In the genomic region with DNA sequence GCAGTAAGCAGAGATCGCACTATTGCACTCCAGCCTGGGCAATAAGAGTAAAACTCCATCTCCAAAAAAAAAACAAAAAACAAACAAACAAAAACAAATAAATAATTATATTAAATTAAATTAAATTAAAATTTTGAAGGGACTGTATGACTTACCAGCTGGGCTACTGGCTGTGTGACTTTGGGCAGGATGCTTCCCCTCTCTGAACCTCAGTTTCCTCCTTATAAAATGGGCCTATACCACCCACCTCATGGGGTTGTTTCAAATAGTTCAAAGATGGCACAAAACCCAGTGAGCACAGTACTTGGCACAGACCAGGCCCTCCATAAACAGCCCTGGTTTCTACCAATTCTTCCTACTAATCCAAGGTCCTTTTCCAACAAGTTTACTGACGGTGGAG, we compare ENCODE assay signal across 35 cellular contexts. TPM values are rescaled to one million over a fixed set of nuclear protein-coding genes. Genes with fewer than 3 reads are reported as not detected.
A peak's percentile ranks its signal among the peaks of the same experiment; 100 is the strongest.
DNase-seq lines count a peak whose midpoint lies in the region; ATAC-seq, FAIRE-seq and TF ChIP-seq lines count a peak whose summit lies in the region.
"Had no signal": no experiment of that assay in that cellular context is flagged by ENCODE, and none has a peak within 500 bp of the region (broad histone marks: within the 10 kb centered on the region; RNA-seq: fewer than 3 reads in every experiment).

No MANE protein-coding gene starts in this region.

- H3K79me2 ChIP-seq in K562 (ENCODE audit: control insufficient read depth, insufficient read depth, low read length) = no peaks in the 10 kb centered on the region

- no peak overlapping the region for H3K4me2 ChIP-seq in K562 (ENCODE audit: insufficient read depth, low read length)
- H3K4me2 ChIP-seq: A549; BLaER1; BLaER1 treated with 17β-estradiol and CSF1 and Interleukin-3, amounts not matched to agents 10 nM and 100 nM had no signal

- no peak for FAIRE-seq in K562 (lab: Jason Lieb, UNC)
- FAIRE-seq: A204.1, A549, D721Med had no signal

- CTCF ChIA-PET in HEK293 (lab: Yijun Ruan, JAX) (interaction anchor here (0.9 to 2.2 kb wide), 2 partner anchors 202 to 213 kb away, joined by 3 to 9 read pairs; no protein-coding TSS in a partner anchor), K562 (lab: Yijun Ruan, JAX; ENCODE audit: low intra/inter-chr PET ratio) (no interaction called here)

- H3K27me3 ChIP-seq in K562 (ENCODE audit: control insufficient read depth in 2 of 2, insufficient read depth in 2 of 2, low read length in 2 of 2) (no peaks in the 10 kb centered on the region), sigmoid colon (no peaks in the 10 kb centered on the region)
- H3K27me3 ChIP-seq: BE2C; BLaER1; BLaER1 treated with 17β-estradiol and CSF1 and Interleukin-3, amounts not matched to agents 10 nM and 100 nM had no signal

- no peaks in the 10 kb centered on the region for H3K4me1 Mint-ChIP-seq in activated T-helper 17 cell treated with anti-CD3 and anti-CD28 coated beads, Interleukin-2, amount 50 U/mL, for 72 hours
- H3K4me1 Mint-ChIP-seq: CD4-positive, alpha-beta memory T cell had no signal

- no peak for TF ChIP-seq POLR2A in K562 (conservative IDR thresholded peaks at IDR 0.05)
- TF ChIP-seq POLR2A in sigmoid colon (IDR thresholded peaks at IDR 0.05) = no peak

- intact Hi-C loops in K562 (cut with micrococcal nuclease) = no loop called here
- intact Hi-C loops in sigmoid colon (cut with DNase I) = no loop called here

- H3K27ac ChIP-seq in HEK293 (ENCODE audit: extremely low read depth, low read depth, low read length) (no peak overlapping the region), K562 (ENCODE audit: extremely low read depth, low read depth, low read length) (no peak overlapping the region), sigmoid colon (no peak overlapping the region)
- H3K27ac ChIP-seq: 22Rv1; A549; BLaER1; BLaER1 treated with 17β-estradiol and CSF1 and Interleukin-3, amounts not matched to agents 10 nM and 100 nM; C4-2B had no signal

- POLR2A ChIA-PET in HEK293 (lab: Yijun Ruan, JAX) (no interaction called here), K562 (lab: Yijun Ruan, JAX) (no interaction called here)

- H3K4me3 Mint-ChIP-seq in activated T-helper 17 cell treated with anti-CD3 and anti-CD28 coated beads, Interleukin-2, amount 50 U/mL, for 72 hours = no peak overlapping the region
- H3K4me3 Mint-ChIP-seq: B cell; CD14-positive monocyte; CD4-positive, alpha-beta memory T cell; CD4-positive, alpha-beta T cell; CD4-positive, CD25-positive, alpha-beta regulatory T cell; CD8-positive, alpha-beta memory T cell; CD8-positive, alpha-beta T cell had no signal

- TF ChIP-seq RAD21 in K562 (CRISPR knock-in tag; conservative IDR thresholded peaks at IDR 0.05 in 1 of 2, IDR thresholded peaks at IDR 0.05 in 1 of 2) = no peak

- H3K27me3 Mint-ChIP-seq in activated T-helper 17 cell treated with anti-CD3 and anti-CD28 coated beads, Interleukin-2, amount 50 U/mL, for 72 hours = no peaks in the 10 kb centered on the region
- H3K27me3 Mint-ChIP-seq: B cell; CD4-positive, alpha-beta memory T cell; CD4-positive, alpha-beta T cell; CD4-positive, CD25-positive, alpha-beta regulatory T cell; CD8-positive, alpha-beta memory T cell had no signal

- peaks cover 87% of the 10 kb centered on the region for H3K36me3 Mint-ChIP-seq in activated T-helper 17 cell treated with anti-CD3 and anti-CD28 coated beads, Interleukin-2, amount 50 U/mL, for 72 hours (ENCODE audit: low read depth)

- in situ Hi-C loops in K562 (cut with MboI) = no loop called here

- H3K9me3 ChIP-seq in HEK293 (ENCODE audit: control insufficient read depth, insufficient read depth, low read depth, low read length) (no peaks in the 10 kb centered on the region), K562 (replicated peaks; ENCODE audit: control insufficient read depth, insufficient read depth, low read depth, low read length) (no peaks in the 10 kb centered on the region), sigmoid colon (no peaks in the 10 kb centered on the region)
- H3K9me3 ChIP-seq: A549; BE2C; BLaER1; BLaER1 treated with 17β-estradiol and CSF1 and Interleukin-3, amounts not matched to agents 10 nM and 100 nM; Caco-2 had no signal

- no peaks in the 10 kb centered on the region for H3K9me1 ChIP-seq in K562 (ENCODE audit: control insufficient read depth, insufficient read depth, low read length)

- H3K36me3 ChIP-seq in HEK293 (ENCODE audit: control insufficient read depth in 2 of 2, insufficient read depth in 1 of 2, low read length in 2 of 2) (peaks cover 34 to 91% of the 10 kb centered on the region in 2 experiments), K562 (ENCODE audit: control insufficient read depth, insufficient read depth, low read length) (peaks cover 82% of the 10 kb centered on the region), sigmoid colon (peaks cover 27 to 96% (median 72%) of the 10 kb centered on the region in 4 donors)

- WGBS in K562 (ENCODE audit: insufficient coverage, low coverage, missing lambda C conversion rate) = 100% methylated on average over 2 of the region's 2 CpGs
- 96 to 100% methylated on average over 2 of the region's 2 CpGs for WGBS in sigmoid colon, 2 donors

- H3K4me1 ChIP-seq in HEK293 (ENCODE audit: control insufficient read depth, insufficient read depth, low read length) (no peaks in the 10 kb centered on the region), K562 (replicated peaks in 1 of 2; ENCODE audit: control insufficient read depth in 2 of 2, insufficient read depth in 2 of 2, low read length in 2 of 2) (peaks cover 20 to 27% of the 10 kb centered on the region in 2 experiments), sigmoid colon (peaks cover 0 to 18% (median 9%) of the 10 kb centered on the region in 4 donors)

- H3K4me3 ChIP-seq in HEK293 (ENCODE audit: low read depth, low read length) = no peak overlapping the region
- H3K4me3 ChIP-seq in K562 = no peak overlapping the region
- H3K4me3 ChIP-seq in sigmoid colon = no peak overlapping the region
- H3K4me3 ChIP-seq: A549; BLaER1; BLaER1 treated with 17β-estradiol and CSF1 and Interleukin-3, amounts not matched to agents 10 nM and 100 nM had no signal

- peak overlapping the region; percentile 61 for H3K27ac Mint-ChIP-seq in activated T-helper 17 cell treated with anti-CD3 and anti-CD28 coated beads, Interleukin-2, amount 50 U/mL, for 72 hours
- H3K27ac Mint-ChIP-seq: B cell; CD4-positive, alpha-beta T cell; CD8-positive, alpha-beta T cell had no signal

- H3K9me3 Mint-ChIP-seq in activated T-helper 17 cell treated with anti-CD3 and anti-CD28 coated beads, Interleukin-2, amount 50 U/mL, for 72 hours = no peaks in the 10 kb centered on the region
- H3K9me3 Mint-ChIP-seq: CD4-positive, alpha-beta T cell; CD4-positive, CD25-positive, alpha-beta regulatory T cell; CD8-positive, alpha-beta memory T cell; CD8-positive, alpha-beta T cell had no signal

- BruUV-seq in K562 (replicated peaks; lab: Mats Ljungman, UMichigan) = no TSS peak

- no peak for DNase-seq in K562 (ENCODE audit: extremely low read depth in 1 of 4, low spot score in 3 of 4)
- DNase-seq in sigmoid colon = no peak
- DNase-seq in HuH-7.5 (ENCODE audit: low spot score) = no peak
- DNase-seq: 8988T; ACHN; AML-193; BE2C; C1 segment of cervical spinal cord; Caco-2; Calu3; CD4-positive, alpha-beta memory T cell; CD4-positive, alpha-beta T cell; CD4-positive, CD25-positive, alpha-beta regulatory T cell; CD8-positive, alpha-beta memory T cell; CD8-positive, alpha-beta T cell; COR-L47; DMS 273 treated with DMSO at 0.1 percent for 48 hours; DMS153; DMS53; DMS79; DMS79 treated with DMSO at 0.1 percent for 48 hours; DND-41; EL had no signal

- TF ChIP-seq CTCF in HEK293 (tag by site-specific recombination; IDR thresholded peaks at IDR 0.05) (no peak), K562 (IDR thresholded peaks at IDR 0.05 in 2 of 3, conservative IDR thresholded peaks at IDR 0.05 in 1 of 3; ENCODE audit: insufficient read depth in 2 of 3, low read depth in 1 of 3, low read length in 3 of 3) (no peak), sigmoid colon (IDR thresholded peaks at IDR 0.05) (no peak)

- TF ChIP-seq EP300 in K562 (IDR thresholded peaks at IDR 0.05; ENCODE audit: low read length) (no peak), sigmoid colon (IDR thresholded peaks at IDR 0.05) (no peak)

- H2AFZ ChIP-seq in K562 (ENCODE audit: low read depth, low read length) = no peak overlapping the region

- no peak for ATAC-seq in activated T-helper 17 cell treated with anti-CD3 and anti-CD28 coated beads, Interleukin-2, amount 50 U/mL, for 72 hours (replicated peaks)
- no peak for ATAC-seq in K562
- no peak for ATAC-seq in GM19324 (IDR thresholded peaks at IDR 0.05; ENCODE audit: low FRiP score, unreplicated experiment)
- ATAC-seq: A549; CD8-positive, alpha-beta T cell had no signal

- H4K20me1 ChIP-seq in K562 (replicated peaks; ENCODE audit: control insufficient read depth, insufficient read depth, low read length) = no peaks in the 10 kb centered on the region
- H4K20me1 ChIP-seq: BLaER1 had no signal

- H3K9ac ChIP-seq in K562 (ENCODE audit: insufficient read depth in 1 of 2, low read depth in 2 of 2, low read length in 2 of 2) = no peak overlapping the region
- H3K9ac ChIP-seq: BLaER1; BLaER1 treated with 17β-estradiol and CSF1 and Interleukin-3, amounts not matched to agents 10 nM and 100 nM had no signal

RNA-seq across cellular contexts. Expression of a gene that starts 34.9 kb away (rescaled TPM):
- total RNA-seq in activated T-helper 17 cell treated with anti-CD3 and anti-CD28 coated beads, Interleukin-2, amount 50 U/mL, for 72 hours = 10 to 100 TPM; 62.0 to 79.4 TPM
- total RNA-seq in K562 (2011; cell fraction: chromatin; rRNA removed; ENCODE audit: low replicate concordance) = 87.8 and 154 TPM in 2 replicates
- total RNA-seq in K562 (2011; cell fraction: nucleolus; rRNA removed) = 77.8 and 91.1 TPM in 2 replicates
- total RNA-seq in K562 (2011; cell fraction: nucleoplasm; rRNA removed) = 95.8 and 138 TPM in 2 replicates
- total RNA-seq in K562 (2014; rRNA removed) (22.9 and 33.0 TPM in 2 replicates), K562 (2014; rRNA removed; fragmentation: Illumina TruSeq; extraction: Trizol) (20.2 and 20.4 TPM in 2 replicates), K562 (2015; rRNA removed; fragmentation: Illumina TruSeq; extraction: Trizol) (26.6 and 27.3 TPM in 2 replicates), K562 (2021) (42.5 and 45.1 TPM in 2 replicates), sigmoid colon (10 to 100 TPM; 15.0 to 37.7 (median 20.5) TPM)
- polyA plus RNA-seq in K562 (2011; rRNA removed) (26.8 and 34.4 TPM in 2 replicates), K562 (2014; fragmentation: Illumina TruSeq; extraction: Trizol) (46.7 and 47.4 TPM in 2 replicates), K562 (2014; fragmentation: Nextera tagmentation; extraction: Ambion mirVana) (1 to 10 TPM; 4.0 TPM), K562 (2014; rRNA removed) (33.8 and 36.2 TPM in 2 replicates), sigmoid colon (10 to 100 TPM; 47.4 to 51.0 (median 48.0) TPM)
- 26.4 and 36.5 TPM in 2 replicates for polyA plus RNA-seq in K562 (2011; cell fraction: cytosol; rRNA removed)
- polyA plus RNA-seq in K562 (2011; cell fraction: nucleus; rRNA removed) = 47.8 and 75.5 TPM in 2 replicates
- 35.6 and 43.4 TPM in 2 replicates for polyA plus RNA-seq in K562 (2012)
- polyA minus RNA-seq in K562 (2011; rRNA and poly(A)+ RNA removed) = 29.8 and 30.7 TPM in 2 replicates
- polyA minus RNA-seq in K562 (2011; cell fraction: cytosol; rRNA and poly(A)+ RNA removed) = 24.3 and 25.7 TPM in 2 replicates
- polyA minus RNA-seq in K562 (2011; cell fraction: nucleus; rRNA and poly(A)+ RNA removed) = 22.9 and 27.5 TPM in 2 replicates

RNA-seq across cellular contexts. Expression of a gene that starts 36.0 kb away (rescaled TPM):
- total RNA-seq in activated T-helper 17 cell treated with anti-CD3 and anti-CD28 coated beads, Interleukin-2, amount 50 U/mL, for 72 hours = 100 to 1,000 TPM in 1 of 2 donors, 10 to 100 TPM in 1; 62.8 to 106 TPM
- total RNA-seq in K562 (2011; cell fraction: chromatin; rRNA removed; ENCODE audit: low replicate concordance) = 12.0 and 23.9 TPM in 2 replicates
- 50.0 and 78.2 TPM in 2 replicates for total RNA-seq in K562 (2011; cell fraction: nucleolus; rRNA removed)
- total RNA-seq in K562 (2011; cell fraction: nucleoplasm; rRNA removed) = 41.6 and 44.7 TPM in 2 replicates
- total RNA-seq in K562 (2014; rRNA removed) = 163 and 185 TPM in 2 replicates
- 90.3 and 128 TPM in 2 replicates for total RNA-seq in K562 (2014; rRNA removed; fragmentation: Illumina TruSeq; extraction: Trizol)
- 232 and 248 TPM in 2 replicates for total RNA-seq in K562 (2015; rRNA removed; fragmentation: Illumina TruSeq; extraction: Trizol)
- total RNA-seq in K562 (2021) = 149 and 161 TPM in 2 replicates
- 149 and 226 TPM in 2 replicates for polyA plus RNA-seq in K562 (2011; rRNA removed)
- 237 and 307 TPM in 2 replicates for polyA plus RNA-seq in K562 (2011; cell fraction: cytosol; rRNA removed)
- polyA plus RNA-seq in K562 (2011; cell fraction: nucleus; rRNA removed) = 98.1 and 122 TPM in 2 replicates
- 117 and 225 TPM in 2 replicates for polyA plus RNA-seq in K562 (2012)
- polyA plus RNA-seq in K562 (2014; fragmentation: Illumina TruSeq; extraction: Trizol) = 203 and 231 TPM in 2 replicates
- 100 to 1,000 TPM; 785 to 903 TPM for polyA plus RNA-seq in K562 (2014; fragmentation: Nextera tagmentation; extraction: Ambion mirVana)
- 136 and 159 TPM in 2 replicates for polyA plus RNA-seq in K562 (2014; rRNA removed)
- 52.0 and 72.4 TPM in 2 replicates for polyA minus RNA-seq in K562 (2011; rRNA and poly(A)+ RNA removed)
- 67.5 and 71.5 TPM in 2 replicates for polyA minus RNA-seq in K562 (2011; cell fraction: cytosol; rRNA and poly(A)+ RNA removed)
- 26.8 and 64.8 TPM in 2 replicates for polyA minus RNA-seq in K562 (2011; cell fraction: nucleus; rRNA and poly(A)+ RNA removed)
- 10 to 100 TPM; 37.9 to 84.5 (median 60.0) TPM for total RNA-seq in sigmoid colon
- 100 to 1,000 TPM; 241 to 555 (median 462) TPM for polyA plus RNA-seq in sigmoid colon

RNA-seq across cellular contexts. Expression of a gene that starts 36.4 kb away (rescaled TPM):
- total RNA-seq in activated T-helper 17 cell treated with anti-CD3 and anti-CD28 coated beads, Interleukin-2, amount 50 U/mL, for 72 hours = 10 to 100 TPM; 17.8 to 29.7 TPM
- total RNA-seq in K562 (2011; cell fraction: chromatin; rRNA removed; ENCODE audit: low replicate concordance) = 3.0 and 5.9 TPM in 2 replicates
- 4.9 and 6.5 TPM in 2 replicates for total RNA-seq in K562 (2011; cell fraction: nucleolus; rRNA removed)
- 5.4 and 7.4 TPM in 2 replicates for total RNA-seq in K562 (2011; cell fraction: nucleoplasm; rRNA removed)
- total RNA-seq in K562 (2014; rRNA removed) (16.8 and 18.4 TPM in 2 replicates), K562 (2014; rRNA removed; fragmentation: Illumina TruSeq; extraction: Trizol) (4.9 and 5.8 TPM in 2 replicates), K562 (2015; rRNA removed; fragmentation: Illumina TruSeq; extraction: Trizol) (11.2 and 11.9 TPM in 2 replicates), K562 (2021) (15.2 and 18.2 TPM in 2 replicates), sigmoid colon (10 to 100 TPM; 24.6 to 33.7 (median 30.4) TPM)
- polyA plus RNA-seq in K562 (2011; rRNA removed) (11.9 and 15.5 TPM in 2 replicates), K562 (2014; fragmentation: Illumina TruSeq; extraction: Trizol) (15.3 and 19.2 TPM in 2 replicates), K562 (2014; fragmentation: Nextera tagmentation; extraction: Ambion mirVana) (10 to 100 TPM in 1 of 2 experiments, 1 to 10 TPM in 1; 2.0 to 10.2 TPM), K562 (2014; rRNA removed) (20.3 and 25.2 TPM in 2 replicates), sigmoid colon (10 to 100 TPM; 13.2 to 16.1 (median 15.5) TPM)
- polyA plus RNA-seq in K562 (2011; cell fraction: cytosol; rRNA removed) = 19.7 and 37.7 TPM in 2 replicates
- 6.1 and 7.3 TPM in 2 replicates for polyA plus RNA-seq in K562 (2011; cell fraction: nucleus; rRNA removed)
- polyA plus RNA-seq in K562 (2012) = 14.4 and 25.5 TPM in 2 replicates
- 2.2 and 4.1 TPM in 2 replicates for polyA minus RNA-seq in K562 (2011; rRNA and poly(A)+ RNA removed)
- 1.4 and 4.5 TPM in 2 replicates for polyA minus RNA-seq in K562 (2011; cell fraction: cytosol; rRNA and poly(A)+ RNA removed)
- polyA minus RNA-seq in K562 (2011; cell fraction: nucleus; rRNA and poly(A)+ RNA removed) = 1.3 and 2.7 TPM in 2 replicates
